ENCODE assay signal across 9 cellular contexts in the genomic region with DNA sequence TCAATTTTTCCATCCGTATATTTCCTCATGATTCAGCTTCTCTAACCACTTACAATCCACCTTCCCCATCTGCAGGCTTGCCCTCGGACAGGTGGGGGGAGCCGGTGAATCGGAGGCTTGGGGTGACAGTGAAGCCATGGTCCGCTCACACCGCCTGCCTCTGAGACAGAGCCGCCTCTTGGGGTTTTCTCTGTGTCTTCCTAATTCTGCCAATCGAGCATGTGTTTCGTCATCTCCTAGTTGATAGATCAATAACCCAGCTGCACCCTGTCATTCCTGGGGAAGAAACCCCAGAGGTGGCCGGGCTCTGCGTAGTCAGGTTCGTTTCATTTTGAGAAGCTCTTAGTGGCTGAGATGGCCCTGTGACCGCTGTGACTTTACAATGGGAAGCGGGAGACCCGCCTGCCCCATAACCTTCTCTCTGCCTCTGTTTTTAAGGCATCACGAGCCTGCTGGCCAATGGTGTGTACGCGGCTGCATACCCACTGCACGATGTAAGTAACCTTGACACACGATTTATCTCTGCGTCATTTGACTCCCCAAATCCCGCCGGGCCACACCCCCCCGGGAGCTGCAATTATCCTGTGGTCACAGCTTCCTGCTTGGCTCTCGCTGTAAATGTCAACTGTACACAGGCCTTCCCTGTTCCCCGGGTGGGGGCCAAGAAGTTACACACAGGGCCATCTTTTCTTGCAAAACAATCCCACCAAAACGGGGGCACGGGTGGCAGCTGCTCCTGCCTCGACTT. TPM values are rescaled to one million over a fixed set of nuclear protein-coding genes. Genes with fewer than 3 reads are reported as not detected.
DNase-seq lines count a peak whose midpoint lies in the region; ATAC-seq lines count a peak whose summit lies in the region.
"Had no signal": no experiment of that assay in that cellular context is flagged by ENCODE, and none has a peak within 500 bp of the region (broad histone marks: within the 10 kb centered on the region; RNA-seq: fewer than 3 reads in every experiment).

No MANE protein-coding gene starts in this region.

- no peaks in the 10 kb centered on the region for H3K79me1 ChIP-seq in mesendoderm (ENCODE audit: low read length)

- H2BK5ac ChIP-seq in mesendoderm (ENCODE audit: low read length): no peak overlapping the region

- H3K79me2 ChIP-seq in mesendoderm (ENCODE audit: control insufficient read depth, insufficient read depth, low read length): no peaks in the 10 kb centered on the region

- no peak overlapping the region for H4K5ac ChIP-seq in mesendoderm (ENCODE audit: low read length)

- no peak for ATAC-seq in GM18498 (IDR thresholded peaks at IDR 0.05; ENCODE audit: unreplicated experiment)
- no peak for ATAC-seq in activated CD8-positive, alpha-beta T cell treated with anti-CD3 and anti-CD28 coated beads, Interleukin-2, amount 10 ng/mL, durations not matched to agents 7 days and 5 days
- ATAC-seq: activated T-helper 17 cell treated with anti-CD3 and anti-CD28 coated beads, Interleukin-2, amount 50 U/mL, for 72 hours had no signal

- peak overlapping the region; percentile 35; the same call in 1 of the 2 replicates for H3K9ac ChIP-seq in BLaER1
- no peak overlapping the region for H3K9ac ChIP-seq in mesendoderm (ENCODE audit: low read length)

- H3K36me3 Mint-ChIP-seq in activated CD8-positive, alpha-beta T cell treated with anti-CD3 and anti-CD28 coated beads, Interleukin-2, amount 10 ng/mL, durations not matched to agents 7 days and 5 days (ENCODE audit: low read depth): no peaks in the 10 kb centered on the region

- no peak overlapping the region for H3K18ac ChIP-seq in mesendoderm (ENCODE audit: low read length)

- H3K27me3 ChIP-seq in BLaER1: no peaks in the 10 kb centered on the region; the same call in 1 of the 2 replicates
- H3K27me3 ChIP-seq in mesendoderm (ENCODE audit: insufficient read depth, low read length, poor library complexity): no peaks in the 10 kb centered on the region

- H3K4me3 ChIP-seq in BLaER1 (peak overlapping the region; percentile 40), mesendoderm (ENCODE audit: low read length) (no peak overlapping the region)

- POLR2A ChIA-PET in activated CD8-positive, alpha-beta T cell treated with anti-CD3 and anti-CD28 coated beads, Interleukin-2, amount 10 ng/mL, durations not matched to agents 7 days and 5 days (lab: Charles Lee): no interaction called here

- no peaks in the 10 kb centered on the region for H4K20me1 ChIP-seq in BLaER1

- H2BK15ac ChIP-seq in mesendoderm (replicated peaks; ENCODE audit: low read depth): no peak overlapping the region

- no peak overlapping the region for H3K4me3 Mint-ChIP-seq in activated CD8-positive, alpha-beta T cell treated with anti-CD3 and anti-CD28 coated beads, Interleukin-2, amount 10 ng/mL, durations not matched to agents 7 days and 5 days
- H3K4me3 Mint-ChIP-seq: activated T-helper 17 cell treated with anti-CD3 and anti-CD28 coated beads, Interleukin-2, amount 50 U/mL, for 72 hours had no signal

- no peak overlapping the region for H3K23ac ChIP-seq in mesendoderm (ENCODE audit: low read length)

- H3K27ac Mint-ChIP-seq in activated CD8-positive, alpha-beta T cell treated with anti-CD3 and anti-CD28 coated beads, Interleukin-2, amount 10 ng/mL, durations not matched to agents 7 days and 5 days: no peak overlapping the region
- H3K27ac Mint-ChIP-seq: activated T-helper 17 cell treated with anti-CD3 and anti-CD28 coated beads, Interleukin-2, amount 50 U/mL, for 72 hours had no signal

- H3K4me2 ChIP-seq in BLaER1 (peak overlapping the region; percentile 96), mesendoderm (ENCODE audit: low read length) (no peak overlapping the region)

- CTCF ChIA-PET in activated CD8-positive, alpha-beta T cell treated with anti-CD3 and anti-CD28 coated beads, Interleukin-2, amount 10 ng/mL, durations not matched to agents 7 days and 5 days (lab: Charles Lee): no interaction called here

- DNase-seq in KBM-7 (peak; percentile 88), astrocyte of the hippocampus (ENCODE audit: low read depth, low spot score) (peak; percentile 65), mesendoderm (peak; percentile 81), hippocampal formation (lab: John Stamatoyannopoulos, UW) (no peak)
- DNase-seq in activated CD8-positive, alpha-beta T cell treated with anti-CD3 and anti-CD28 coated beads, Interleukin-2, amount 10 ng/mL, durations not matched to agents 7 days and 5 days: no peak
- no peak for DNase-seq in activated T-cell treated with anti-CD3 and anti-CD28 coated beads, Interleukin-2, amount 50 U/mL, for 48 hours

- H3K4me1 Mint-ChIP-seq in activated CD8-positive, alpha-beta T cell treated with anti-CD3 and anti-CD28 coated beads, Interleukin-2, amount 10 ng/mL, durations not matched to agents 7 days and 5 days (ENCODE audit: low read depth): no peaks in the 10 kb centered on the region

- WGBS in mesendoderm (ENCODE audit: extremely low coverage, insufficient coverage, low lambda C conversion rate): no CpG with 5 or more reads among the region's 29 CpGs

- H3K56ac ChIP-seq in mesendoderm (ENCODE audit: low read length): no peak overlapping the region

- H3K9me3 ChIP-seq in BLaER1: no peaks in the 10 kb centered on the region

- H3K4ac ChIP-seq in mesendoderm (ENCODE audit: low read depth, low read length): no peak overlapping the region

- H3K9me3 Mint-ChIP-seq in activated CD8-positive, alpha-beta T cell treated with anti-CD3 and anti-CD28 coated beads, Interleukin-2, amount 10 ng/mL, durations not matched to agents 7 days and 5 days (ENCODE audit: insufficient read depth): no peaks in the 10 kb centered on the region
- H3K9me3 Mint-ChIP-seq: activated T-helper 17 cell treated with anti-CD3 and anti-CD28 coated beads, Interleukin-2, amount 50 U/mL, for 72 hours had no signal

- no peaks in the 10 kb centered on the region for H3K36me3 ChIP-seq in BLaER1
- no peaks in the 10 kb centered on the region for H3K36me3 ChIP-seq in mesendoderm (ENCODE audit: control insufficient read depth, insufficient read depth, low read length)

- H4K8ac ChIP-seq in mesendoderm (ENCODE audit: low read depth, low read length): no peak overlapping the region

- no peaks in the 10 kb centered on the region for H3K27me3 Mint-ChIP-seq in activated CD8-positive, alpha-beta T cell treated with anti-CD3 and anti-CD28 coated beads, Interleukin-2, amount 10 ng/mL, durations not matched to agents 7 days and 5 days (ENCODE audit: low read depth)

- H3K27ac ChIP-seq in BLaER1: no peak overlapping the region; the same call in 1 of the 2 replicates
- no peak overlapping the region for H3K27ac ChIP-seq in mesendoderm (ENCODE audit: low read depth, low read length)

- in situ Hi-C loops in KBM-7 (cut with MboI; ENCODE audit: low pct_unique_long_range_greater_than_20kb, low sequenced_read_pairs): no loop called here

- no peak overlapping the region for H2BK120ac ChIP-seq in mesendoderm (ENCODE audit: low read depth, low read length)

- no peak overlapping the region for H2AK5ac ChIP-seq in mesendoderm (ENCODE audit: low read length)

- H3K4me1 ChIP-seq in BLaER1: peaks cover 66% of the 10 kb centered on the region
- no peaks in the 10 kb centered on the region for H3K4me1 ChIP-seq in mesendoderm (ENCODE audit: control insufficient read depth, low read depth, low read length)

RNA-seq across cellular contexts. Expression of a gene that starts 33.3 kb away (rescaled TPM):
- 0.32 TPM for polyA plus RNA-seq in mesendoderm (2013, experiment 1 of 2)
- polyA plus RNA-seq in mesendoderm (2013, experiment 2 of 2): 0.34 TPM
- total RNA-seq in activated CD8-positive, alpha-beta T cell treated with anti-CD3 and anti-CD28 coated beads, Interleukin-2, amount 10 ng/mL, durations not matched to agents 7 days and 5 days: not detected

Comparison
In these comparisons a context has a peak if more than half of its experiments do, and no peak if none do; other contexts are left out.
1. DNase-seq: peak in KBM-7 (single experiment), astrocyte of the hippocampus (single experiment) and mesendoderm (single experiment); none in hippocampal formation (0 of 2), activated CD8-positive, alpha-beta T cell treated with anti-CD3 and anti-CD28 coated beads, Interleukin-2, amount 10 ng/mL, durations not matched to agents 7 days and 5 days (single experiment) and activated T-cell treated with anti-CD3 and anti-CD28 coated beads, Interleukin-2, amount 50 U/mL, for 48 hours (0 of 2).